ENCODE assay signal across 9 cellular contexts in genomic region chr13:46575843-46576242, GRCh38. TPM values are rescaled to one million over a fixed set of nuclear protein-coding genes. Genes with fewer than 3 reads are reported as not detected.
DNase-seq lines count a peak whose midpoint lies in the region; ATAC-seq and TF ChIP-seq lines count a peak whose summit lies in the region.
"Had no signal": no experiment of that assay in that cellular context is flagged by ENCODE, and none has a peak within 500 bp of the region (broad histone marks: within the 10 kb centered on the region; RNA-seq: fewer than 3 reads in every experiment).

No MANE protein-coding gene starts in this region.

- WGBS in heart left ventricle, 4 donors, result 3 to 16% (median 10%) methylated on average over 5 of the region's 5 CpGs
- 31% methylated on average over 5 of the region's 5 CpGs for WGBS in smooth muscle cell (ENCODE audit: low lambda C conversion rate)

- no peak for TF ChIP-seq POLR2A in heart left ventricle (IDR thresholded peaks at IDR 0.05)

- H3K9me3 Mint-ChIP-seq in nephron progenitor cell, result peaks cover 7% of the 10 kb centered on the region
- H3K9me3 Mint-ChIP-seq: endodermal cell had no signal

- H3K4me3 Mint-ChIP-seq in nephron progenitor cell, result no peak overlapping the region
- H3K4me3 Mint-ChIP-seq: endodermal cell had no signal

- H3K4me1 Mint-ChIP-seq in nephron progenitor cell, result peaks cover 61% of the 10 kb centered on the region

- DNase-seq in GM12865 (ENCODE audit: low read depth), result no peak
- DNase-seq in amniotic epithelial cell (ENCODE audit: low read depth), result peak; percentile 53
- peak in 1 of 5 donors; percentile 45 for DNase-seq in heart left ventricle
- DNase-seq in smooth muscle cell (lab: John Stamatoyannopoulos, UW; ENCODE audit: unreplicated experiment), result no peak
- DNase-seq in mesenteric fat pad (ENCODE audit: low spot score), result no peak
- no peak for DNase-seq in T1000 (lab: John Stamatoyannopoulos, UW)
- DNase-seq in nephron progenitor cell, result no peak
- DNase-seq: endodermal cell had no signal

- no peaks in the 10 kb centered on the region for H3K27me3 Mint-ChIP-seq in nephron progenitor cell (ENCODE audit: low read depth, poor library complexity)

- H3F3A ChIP-seq in smooth muscle cell (ENCODE audit: low read depth), result peaks cover 3% of the 10 kb centered on the region

- H3K9me3 ChIP-seq in heart left ventricle (no peaks in the 10 kb centered on the region), smooth muscle cell (replicated peaks; ENCODE audit: low read depth) (no peaks in the 10 kb centered on the region)

- intact Hi-C loops in heart left ventricle (cut with DNase I), result no loop called here

- ATAC-seq in heart left ventricle (peak; percentile 59 to 77 (median 71)), HG02885 (IDR thresholded peaks at IDR 0.05; ENCODE audit: poor library complexity, unreplicated experiment) (no peak)

- H3K27ac Mint-ChIP-seq in nephron progenitor cell, result no peak overlapping the region
- H3K27ac Mint-ChIP-seq: endodermal cell had no signal

- peaks cover 90% of the 10 kb centered on the region for H3K79me2 ChIP-seq in smooth muscle cell (ENCODE audit: low read depth)

- H3K36me3 ChIP-seq in heart left ventricle (no peaks in the 10 kb centered on the region), smooth muscle cell (ENCODE audit: low read depth) (no peaks in the 10 kb centered on the region)

- peaks cover 97% of the 10 kb centered on the region for H4K20me1 ChIP-seq in smooth muscle cell (ENCODE audit: low read depth)

- TF ChIP-seq CTCF in GM12865 (IDR thresholded peaks at IDR 0.05; ENCODE audit: insufficient read depth, low read depth, low read length, missing control alignments) (no peak), heart left ventricle (IDR thresholded peaks at IDR 0.05) (no peak), smooth muscle cell (IDR thresholded peaks at IDR 0.05; ENCODE audit: borderline replicate concordance, insufficient read depth, poor library complexity, severe bottlenecking) (no peak), nephron progenitor cell (IDR thresholded peaks at IDR 0.05) (no peak)

- H2AFZ ChIP-seq in smooth muscle cell (ENCODE audit: low read depth), result no peak overlapping the region

- H3K27ac ChIP-seq in heart left ventricle, result peak overlapping the region in 11 of 12 donors; percentile 20 to 62 (median 45)
- peak overlapping the region; percentile 4 for H3K27ac ChIP-seq in smooth muscle cell (ENCODE audit: low read depth)

- H3K4me1 ChIP-seq in heart left ventricle (peaks cover 8 to 88% (median 74%) of the 10 kb centered on the region in 12 donors), smooth muscle cell (ENCODE audit: low read depth) (peaks cover 16% of the 10 kb centered on the region)

- peak overlapping the region; percentile 9 for H3K4me3 ChIP-seq in GM12865 (ENCODE audit: low read depth, low read length)
- no peak overlapping the region for H3K4me3 ChIP-seq in heart left ventricle
- H3K4me3 ChIP-seq in smooth muscle cell, result no peak overlapping the region

- H3K36me3 Mint-ChIP-seq in nephron progenitor cell (ENCODE audit: low read depth), result peaks cover 13% of the 10 kb centered on the region

- H3K27me3 ChIP-seq in heart left ventricle, result no peaks in the 10 kb centered on the region
- H3K27me3 ChIP-seq in smooth muscle cell (ENCODE audit: low read depth), result no peaks in the 10 kb centered on the region

- H3K4me2 ChIP-seq in smooth muscle cell, result peak overlapping the region; percentile 27

- H3K9ac ChIP-seq in smooth muscle cell (ENCODE audit: low read depth), result no peak overlapping the region

RNA-seq across cellular contexts. Expression of gene LRCH1, which starts 22.9 kb away (rescaled TPM):
- 10 to 100 TPM in 8 of 9 donors, 1 to 10 TPM in 1; 9.8 to 20.1 (median 12.9) TPM for total RNA-seq in heart left ventricle
- 1 to 10 TPM; 4.5 to 6.4 TPM for polyA plus RNA-seq in heart left ventricle
- 15.9 and 27.7 TPM in 2 replicates for total RNA-seq in smooth muscle cell
- 9.2 and 9.4 TPM in 2 replicates for polyA plus RNA-seq in smooth muscle cell
- 21.0 TPM for total RNA-seq in mesenteric fat pad
